8 cellular contexts compared by ENCODE assay signal in genomic region chr6:27374824-27375612, GRCh38. TPM values are rescaled to one million over a fixed set of nuclear protein-coding genes. Genes with fewer than 3 reads are reported as not detected.
DNase-seq lines count a peak whose midpoint lies in the region; ATAC-seq, FAIRE-seq and TF ChIP-seq lines count a peak whose summit lies in the region.

No MANE protein-coding gene starts in this region.

- peak overlapping the region; percentile 77 for H3K27ac Mint-ChIP-seq in activated CD8-positive, alpha-beta T cell treated with anti-CD3 and anti-CD28 coated beads for 36 hours

- 58% methylated on average over 14 of the region's 31 CpGs for WGBS in A549 (ENCODE audit: missing lambda C conversion rate)
- WGBS in liver: 3% methylated on average over 31 of the region's 31 CpGs

- H3K9me3 ChIP-seq in A549: no peaks in the 10 kb centered on the region; the same call in 2 of the 3 replicates
- H3K9me3 ChIP-seq in liver (ENCODE audit: control insufficient read depth in 4 of 4, low read length in 3 of 4): peaks cover 0 to 2% (median 2%) of the 10 kb centered on the region in 4 donors
- H3K9me3 ChIP-seq in Karpas-422 (ENCODE audit: low read length): no peaks in the 10 kb centered on the region

- CTCF ChIA-PET in A549 (lab: Yijun Ruan, JAX): no interaction called here
- CTCF ChIA-PET in activated CD8-positive, alpha-beta T cell treated with anti-CD3 and anti-CD28 coated beads for 36 hours (lab: Charles Lee): interaction anchor here (1.0 kb wide), 1 partner anchor 18 kb away, joined by 3 read pairs; no protein-coding TSS in a partner anchor

- H3K4me3 ChIP-seq in A549 (peak overlapping the region; percentile 29; the same call in 2 of the 3 replicates), liver (ENCODE audit: low read depth in 1 of 3, low read length in 3 of 3) (peak overlapping the region; percentile 43 to 63 (median 51)), Karpas-422 (ENCODE audit: low read length) (no peak overlapping the region)

- no peaks in the 10 kb centered on the region for H3K27me3 Mint-ChIP-seq in activated CD8-positive, alpha-beta T cell treated with anti-CD3 and anti-CD28 coated beads for 36 hours

- POLR2A ChIA-PET in A549 (lab: Yijun Ruan, JAX): no interaction called here
- POLR2A ChIA-PET in activated CD8-positive, alpha-beta T cell treated with anti-CD3 and anti-CD28 coated beads for 36 hours (lab: Charles Lee): interaction anchor here (1.2 kb wide), 1 partner anchor 174 kb away, joined by 3 read pairs; no protein-coding TSS in a partner anchor

- DNase-seq in A549 (ENCODE audit: low read depth in 1 of 2, low spot score in 1 of 2): no peak
- DNase-seq in NCI-H2107 treated with DMSO at 0.1 percent for 48 hours (lab: John Stamatoyannopoulos, UW; ENCODE audit: unreplicated experiment): peak; percentile 17
- DNase-seq in activated CD8-positive, alpha-beta T cell treated with anti-CD3 and anti-CD28 coated beads for 36 hours: peak; percentile 87
- DNase-seq in effector CD4-positive, alpha-beta T cell: peak; percentile 40
- DNase-seq in stimulated activated CD4-positive, alpha-beta T cell treated with anti-CD3 and anti-CD28 coated beads, Interleukin-2, amount 100 ng/mL, for 4 hours (ENCODE audit: low read depth): peak; percentile 64
- DNase-seq in Karpas-422: no peak

- H3K27ac ChIP-seq in A549: no peak overlapping the region
- H3K27ac ChIP-seq in liver (ENCODE audit: low read depth in 1 of 2, low read length in 2 of 2): no peak overlapping the region
- no peak overlapping the region for H3K27ac ChIP-seq in Karpas-422 (ENCODE audit: low read length)

- H3K4me1 ChIP-seq in A549 (no peaks in the 10 kb centered on the region), liver (ENCODE audit: control insufficient read depth in 4 of 4, insufficient read depth in 4 of 4, low read length in 3 of 4) (peaks cover 0 to 5% (median 3%) of the 10 kb centered on the region in 4 donors), Karpas-422 (ENCODE audit: low read length) (no peaks in the 10 kb centered on the region)

- no peaks in the 10 kb centered on the region for H3K9me3 Mint-ChIP-seq in activated CD8-positive, alpha-beta T cell treated with anti-CD3 and anti-CD28 coated beads for 36 hours

- no peaks in the 10 kb centered on the region for H3K36me3 Mint-ChIP-seq in activated CD8-positive, alpha-beta T cell treated with anti-CD3 and anti-CD28 coated beads for 36 hours (ENCODE audit: low read depth)

- TF ChIP-seq RAD21 in A549 (conservative IDR thresholded peaks at IDR 0.05 in 1 of 2, IDR thresholded peaks at IDR 0.05 in 1 of 2) (no peak), liver (IDR thresholded peaks at IDR 0.05) (no peak)

- FAIRE-seq in A549 (lab: Jason Lieb, UNC): no peak

- no peaks in the 10 kb centered on the region for H3K79me2 ChIP-seq in Karpas-422 (ENCODE audit: low read length)

- H3K9ac ChIP-seq in liver (ENCODE audit: low read depth in 1 of 2, low read length in 2 of 2) (peak overlapping the region in 1 of 2 donors; percentile 53), Karpas-422 (ENCODE audit: low read length) (no peak overlapping the region)

- H3K4me2 ChIP-seq in A549 (peak overlapping the region; percentile 61), Karpas-422 (ENCODE audit: low read depth, low read length, poor library complexity, severe bottlenecking) (no peak overlapping the region)

- H3K36me3 ChIP-seq in liver (ENCODE audit: control insufficient read depth in 4 of 4, insufficient read depth in 3 of 4, low read depth in 1 of 4, low read length in 3 of 4): no peaks in the 10 kb centered on the region
- no peaks in the 10 kb centered on the region for H3K36me3 ChIP-seq in Karpas-422 (ENCODE audit: insufficient read depth, low read length)

- H3K4me1 Mint-ChIP-seq in activated CD8-positive, alpha-beta T cell treated with anti-CD3 and anti-CD28 coated beads for 36 hours (ENCODE audit: low read depth): peaks cover 17% of the 10 kb centered on the region

- H3K9me2 ChIP-seq in Karpas-422 (replicated peaks; ENCODE audit: insufficient read depth, low read length): no peaks in the 10 kb centered on the region

- peak in 1 of 2 experiments; percentile 20; a peak in 1 of 6 replicates for ATAC-seq in A549
- ATAC-seq in GM21515 (IDR thresholded peaks at IDR 0.05; ENCODE audit: unreplicated experiment): peak; percentile 66
- peak; percentile 100 for ATAC-seq in activated CD8-positive, alpha-beta T cell treated with anti-CD3 and anti-CD28 coated beads for 36 hours

- no peak for TF ChIP-seq EP300 in A549 (IDR thresholded peaks at IDR 0.05)

- no peaks in the 10 kb centered on the region for H4K20me1 ChIP-seq in Karpas-422 (ENCODE audit: insufficient read depth, low read depth, low read length)

- intact Hi-C loops in activated CD8-positive, alpha-beta T cell treated with anti-CD3 and anti-CD28 coated beads for 36 hours (cut with micrococcal nuclease): no loop called here

- peak overlapping the region; percentile 82 for H3K4me3 Mint-ChIP-seq in activated CD8-positive, alpha-beta T cell treated with anti-CD3 and anti-CD28 coated beads for 36 hours

- no peak for TF ChIP-seq POLR2A in A549 (IDR thresholded peaks at IDR 0.05; ENCODE audit: low read length)

- H3K27me3 ChIP-seq in liver (ENCODE audit: control insufficient read depth in 4 of 4, insufficient read depth in 4 of 4, low read length in 3 of 4): peaks cover 0 to 8% (median 3%) of the 10 kb centered on the region in 4 donors
- no peaks in the 10 kb centered on the region for H3K27me3 ChIP-seq in Karpas-422 (ENCODE audit: low read length)

- H2AFZ ChIP-seq in Karpas-422 (ENCODE audit: low read length): no peak overlapping the region

- TF ChIP-seq CTCF in A549 (IDR thresholded peaks at IDR 0.05): no peak
- no peak for TF ChIP-seq CTCF in activated CD8-positive, alpha-beta T cell treated with anti-CD3 and anti-CD28 coated beads for 36 hours (IDR thresholded peaks at IDR 0.05)
- no peak for TF ChIP-seq CTCF in liver (IDR thresholded peaks at IDR 0.05; ENCODE audit: low read depth, low read length, missing input control)

TF ChIP-seq in A549, 52 proteins besides CTCF, POLR2A, EP300 and RAD21 (continues in another document):
- TF ChIP-seq CBX8 (IDR thresholded peaks at IDR 0.05): no peak
- no peak for TF ChIP-seq MAZ (IDR thresholded peaks at IDR 0.05; ENCODE audit: borderline replicate concordance, low read depth, low read length)
- TF ChIP-seq ESRRA (IDR thresholded peaks at IDR 0.05; ENCODE audit: borderline replicate concordance, low read length): no peak
- no peak for TF ChIP-seq ELK1 (IDR thresholded peaks at IDR 0.05; ENCODE audit: low read depth, low read length)
- TF ChIP-seq GATA3 (IDR thresholded peaks at IDR 0.05; ENCODE audit: borderline replicate concordance): no peak
- no peak for TF ChIP-seq PHF8 (IDR thresholded peaks at IDR 0.05; ENCODE audit: borderline replicate concordance, low read depth)
- TF ChIP-seq SREBF2 (IDR thresholded peaks at IDR 0.05): no peak
- TF ChIP-seq HOXB5 (CRISPR knock-in tag; IDR thresholded peaks at IDR 0.05): no peak
- TF ChIP-seq FOSL2 (IDR thresholded peaks at IDR 0.05): no peak
- no peak for TF ChIP-seq FOSL2 (CRISPR knock-in tag; IDR thresholded peaks at IDR 0.05)
- no peak for TF ChIP-seq TFCP2L1 (CRISPR knock-in tag; IDR thresholded peaks at IDR 0.05)
- no peak for TF ChIP-seq RNF2 (IDR thresholded peaks at IDR 0.05; ENCODE audit: borderline replicate concordance, low read depth)

TF ChIP-seq in liver, 16 proteins besides CTCF, POLR2A, EP300 and RAD21 (continues in another document):
- TF ChIP-seq YY1 (IDR thresholded peaks at IDR 0.05) (no peak), FOXA2 (IDR thresholded peaks at IDR 0.05) (no peak), HNF4A (conservative IDR thresholded peaks at IDR 0.05) (no peak), RXRA (IDR thresholded peaks at IDR 0.05) (no peak), ZBTB33 (IDR thresholded peaks at IDR 0.05) (no peak), JUND (IDR thresholded peaks at IDR 0.05) (no peak), HNF4G (IDR thresholded peaks at IDR 0.05) (no peak), FOXA1 (IDR thresholded peaks at IDR 0.05) (no peak), ATF3 (IDR thresholded peaks at IDR 0.05) (no peak)

RNA-seq across cellular contexts. Expression of gene ZNF391, which starts 13.5 kb away (rescaled TPM):
- polyA plus RNA-seq in A549 (2011; rRNA removed) (0.36 and 0.52 TPM in 2 replicates), A549 (2017; fragmentation: RNase III; extraction: RNeasy Plus Mini Kit Qiagen cat#74134 plus additional on column Dnase treatment) (0.34 to 0.48 TPM (median 0.46 TPM) in 3 replicates), liver (under 1 TPM; 0.14 to 0.61 TPM)
- polyA plus RNA-seq in A549 (2012; cell fraction: cytosol; rRNA removed): 0.08 TPM in 2 replicates
- 0.02 and 0.06 TPM in 2 replicates for polyA plus RNA-seq in A549 (2012; cell fraction: nucleus; rRNA removed)
- 0.15 and 0.45 TPM in 2 replicates for polyA minus RNA-seq in A549 (2011; rRNA and poly(A)+ RNA removed)
- total RNA-seq in activated CD8-positive, alpha-beta T cell treated with anti-CD3 and anti-CD28 coated beads for 36 hours: 1 to 10 TPM; 2.8 to 4.5 TPM
- under 1 TPM; 0.17 to 0.37 TPM for total RNA-seq in liver
- 0.47 and 1.5 TPM in 2 replicates for total RNA-seq in Karpas-422 (2014; rRNA removed; shearing (Covaris generic); ENCODE audit: low replicate concordance)

Comparison
In these comparisons a context has a peak if more than half of its experiments do, and no peak if none do; other contexts are left out.
1. DNase-seq: peak in NCI-H2107 treated with DMSO at 0.1 percent for 48 hours (single experiment), activated CD8-positive, alpha-beta T cell treated with anti-CD3 and anti-CD28 coated beads for 36 hours (single experiment), effector CD4-positive, alpha-beta T cell (single experiment) and stimulated activated CD4-positive, alpha-beta T cell treated with anti-CD3 and anti-CD28 coated beads, Interleukin-2, amount 100 ng/mL, for 4 hours (single experiment); none in A549 (0 of 2) and Karpas-422 (single experiment).